ENCODE assay signal across 8 cellular contexts in genomic region chr19:7673995-7674667, GRCh38. TPM values are rescaled to one million over a fixed set of nuclear protein-coding genes. Genes with fewer than 3 reads are reported as not detected.
DNase-seq lines count a peak whose midpoint lies in the region; ATAC-seq, FAIRE-seq and TF ChIP-seq lines count a peak whose summit lies in the region.

No MANE protein-coding gene starts in this region.

- no peak for FAIRE-seq in small intestine (lab: Jason Lieb, UNC)

- POLR2A ChIA-PET in activated B cell treated with CpG ODN at 0.5 μM for 24 hours (lab: Charles Lee) = interaction anchor here (1.0 kb wide), 1 partner anchor 22 kb away, joined by 3 read pairs; no protein-coding TSS in a partner anchor

- peaks cover 45% of the 10 kb centered on the region for H3K4me1 Mint-ChIP-seq in activated T-cell treated with anti-CD3 and anti-CD28 coated beads, Interleukin-2, amount 50 U/mL, for 72 hours (ENCODE audit: low read depth)
- H3K4me1 Mint-ChIP-seq in activated B cell treated with CpG ODN at 0.5 μM for 24 hours = peaks cover 41% of the 10 kb centered on the region

- CTCF ChIA-PET in activated B cell treated with CpG ODN at 0.5 μM for 24 hours (lab: Charles Lee) = interaction anchor here (1.0 kb wide), 1 partner anchor 22 kb away, joined by 3 read pairs; no protein-coding TSS in a partner anchor

- H3K36me3 Mint-ChIP-seq in activated T-cell treated with anti-CD3 and anti-CD28 coated beads, Interleukin-2, amount 50 U/mL, for 72 hours (ENCODE audit: insufficient read depth in 2 of 2) = peaks cover 0 to 1% of the 10 kb centered on the region in 2 donors
- no peaks in the 10 kb centered on the region for H3K36me3 Mint-ChIP-seq in activated B cell treated with CpG ODN at 0.5 μM for 24 hours (ENCODE audit: low read depth)

- no peak overlapping the region for H3K4me3 Mint-ChIP-seq in activated T-cell treated with anti-CD3 and anti-CD28 coated beads, Interleukin-2, amount 50 U/mL, for 72 hours
- no peak overlapping the region for H3K4me3 Mint-ChIP-seq in activated B cell treated with CpG ODN at 0.5 μM for 24 hours

- H3K27ac Mint-ChIP-seq in activated T-cell treated with anti-CD3 and anti-CD28 coated beads, Interleukin-2, amount 50 U/mL, for 72 hours = no peak overlapping the region
- no peak overlapping the region for H3K27ac Mint-ChIP-seq in activated B cell treated with CpG ODN at 0.5 μM for 24 hours

- no peak for ATAC-seq in activated T-cell treated with anti-CD3 and anti-CD28 coated beads, Interleukin-2, amount 50 U/mL, for 72 hours (replicated peaks in 1 of 2)
- peak; percentile 16 for ATAC-seq in activated B cell treated with CpG ODN at 0.5 μM for 24 hours (ENCODE audit: low read depth)
- no peak for ATAC-seq in GM19351 (IDR thresholded peaks at IDR 0.05; ENCODE audit: unreplicated experiment)

- no peaks in the 10 kb centered on the region for H3K36me3 ChIP-seq in small intestine (ENCODE audit: control insufficient read depth in 2 of 2, insufficient read depth in 2 of 2, low read length in 2 of 2)

- no peaks in the 10 kb centered on the region for H3K9me3 ChIP-seq in small intestine (ENCODE audit: control insufficient read depth, low read depth)

- TF ChIP-seq CTCF in activated B cell treated with CpG ODN at 0.5 μM for 24 hours (IDR thresholded peaks at IDR 0.05) = no peak

- no peak overlapping the region for H3K4me3 ChIP-seq in small intestine (ENCODE audit: low read depth in 1 of 2, low read length in 2 of 2)

- no peaks in the 10 kb centered on the region for H3K9me3 Mint-ChIP-seq in activated T-cell treated with anti-CD3 and anti-CD28 coated beads, Interleukin-2, amount 50 U/mL, for 72 hours
- H3K9me3 Mint-ChIP-seq in activated B cell treated with CpG ODN at 0.5 μM for 24 hours = no peaks in the 10 kb centered on the region

- H3K27me3 Mint-ChIP-seq in activated T-cell treated with anti-CD3 and anti-CD28 coated beads, Interleukin-2, amount 50 U/mL, for 72 hours (ENCODE audit: low read depth) = peaks cover 64% of the 10 kb centered on the region
- H3K27me3 Mint-ChIP-seq in activated B cell treated with CpG ODN at 0.5 μM for 24 hours = peaks cover 43% of the 10 kb centered on the region

- 32 to 36% (median 35%) methylated on average over 12 of the region's 12 CpGs for WGBS in small intestine, 3 donors

- H3K27me3 ChIP-seq in small intestine (ENCODE audit: control insufficient read depth in 2 of 2, insufficient read depth in 2 of 2, low read length in 2 of 2) = peaks cover 3 to 14% of the 10 kb centered on the region in 2 donors

- intact Hi-C loops in activated B cell treated with CpG ODN at 0.5 μM for 24 hours (cut with micrococcal nuclease) = loop anchor here (10.0 kb wide), 1 partner anchor 319 kb away; no protein-coding TSS in a partner anchor
- intact Hi-C loops in cardiac septum (cut with DNase I) = no loop called here

- no peaks in the 10 kb centered on the region for H3K4me1 ChIP-seq in small intestine (ENCODE audit: control insufficient read depth in 2 of 2, insufficient read depth in 1 of 2, low read depth in 1 of 2, low read length in 1 of 2)

- peak; percentile 59 to 67 for DNase-seq in activated T-cell treated with anti-CD3 and anti-CD28 coated beads, Interleukin-2, amount 50 U/mL, for 48 hours
- DNase-seq in activated T-cell treated with anti-CD3 and anti-CD28 coated beads, Interleukin-2, amount 50 U/mL, for 72 hours = no peak
- DNase-seq in NCI-H2196 treated with DMSO at 0.1 percent for 48 hours (lab: John Stamatoyannopoulos, UW; ENCODE audit: unreplicated experiment) (peak; percentile 14), activated B cell treated with CpG ODN at 0.5 μM for 24 hours (no peak), cardiac septum (ENCODE audit: low spot score) (peak; percentile 94), small intestine (peak; percentile 65), mesenteric fat pad (ENCODE audit: low spot score) (no peak)

- no peak overlapping the region for H3K27ac ChIP-seq in small intestine (ENCODE audit: low read depth in 1 of 2, low read length in 1 of 2)

RNA-seq across cellular contexts. Expression of gene MCEMP1, which starts 2.8 kb away (rescaled TPM):
- total RNA-seq in activated T-cell treated with anti-CD3 and anti-CD28 coated beads, Interleukin-2, amount 50 U/mL, for 72 hours = not detected
- total RNA-seq in activated B cell treated with CpG ODN at 0.5 μM for 24 hours = not detected in 2 replicates
- 0.54 TPM for total RNA-seq in cardiac septum
- 1 to 10 TPM in 1 of 3 donors, under 1 TPM in 2; 0.45 to 1.4 (median 0.52) TPM for polyA plus RNA-seq in small intestine
- total RNA-seq in mesenteric fat pad = 9.1 TPM

RNA-seq across cellular contexts. Expression of gene RETN, which starts 5.3 kb away (rescaled TPM):
- not detected for total RNA-seq in activated T-cell treated with anti-CD3 and anti-CD28 coated beads, Interleukin-2, amount 50 U/mL, for 72 hours
- not detected in 2 replicates for total RNA-seq in activated B cell treated with CpG ODN at 0.5 μM for 24 hours
- total RNA-seq in cardiac septum = 0.75 TPM
- polyA plus RNA-seq in small intestine = 10 to 100 TPM in 1 of 3 donors, 1 to 10 TPM in 1, not detected in 1; 8.1 to 10.2 TPM
- 4.8 TPM for total RNA-seq in mesenteric fat pad

RNA-seq across cellular contexts. Expression of gene TRAPPC5, which starts 6.5 kb away (rescaled TPM):
- total RNA-seq in activated T-cell treated with anti-CD3 and anti-CD28 coated beads, Interleukin-2, amount 50 U/mL, for 72 hours = 10 to 100 TPM; 73.0 to 78.2 TPM
- total RNA-seq in activated B cell treated with CpG ODN at 0.5 μM for 24 hours (110 and 123 TPM in 2 replicates), cardiac septum (77.0 TPM), mesenteric fat pad (107 TPM)
- polyA plus RNA-seq in small intestine = 100 to 1,000 TPM in 2 of 3 donors, 10 to 100 TPM in 1; 71.6 to 166 (median 119) TPM

RNA-seq across cellular contexts. Expression of gene FCER2, which starts 27.8 kb away (rescaled TPM):
- 1 to 10 TPM; 2.3 to 7.7 TPM for total RNA-seq in activated T-cell treated with anti-CD3 and anti-CD28 coated beads, Interleukin-2, amount 50 U/mL, for 72 hours
- total RNA-seq in activated B cell treated with CpG ODN at 0.5 μM for 24 hours = 191 and 193 TPM in 2 replicates
- total RNA-seq in cardiac septum = not detected
- under 1 TPM in 1 of 3 donors, not detected in 2; 0.90 TPM for polyA plus RNA-seq in small intestine
- 0.67 TPM for total RNA-seq in mesenteric fat pad

RNA-seq across cellular contexts. Expression of gene STXBP2, which starts 37.2 kb away (rescaled TPM):
- 100 to 1,000 TPM; 132 TPM for total RNA-seq in activated T-cell treated with anti-CD3 and anti-CD28 coated beads, Interleukin-2, amount 50 U/mL, for 72 hours
- total RNA-seq in activated B cell treated with CpG ODN at 0.5 μM for 24 hours = 147 and 176 TPM in 2 replicates
- total RNA-seq in cardiac septum = 4.0 TPM
- polyA plus RNA-seq in small intestine = 100 to 1,000 TPM in 2 of 3 donors, 10 to 100 TPM in 1; 95.2 to 271 (median 200) TPM
- 60.4 TPM for total RNA-seq in mesenteric fat pad

Comparison
In these comparisons a context has a peak if more than half of its experiments do, and no peak if none do; other contexts are left out.
1. DNase-seq: peak in activated T-cell treated with anti-CD3 and anti-CD28 coated beads, Interleukin-2, amount 50 U/mL, for 48 hours (2 of 2), NCI-H2196 treated with DMSO at 0.1 percent for 48 hours (single experiment), cardiac septum (single experiment) and small intestine (single experiment); none in activated T-cell treated with anti-CD3 and anti-CD28 coated beads, Interleukin-2, amount 50 U/mL, for 72 hours (0 of 2), activated B cell treated with CpG ODN at 0.5 μM for 24 hours (single experiment) and mesenteric fat pad (single experiment).